29 cellular contexts compared by ENCODE assay signal in the genomic region with DNA sequence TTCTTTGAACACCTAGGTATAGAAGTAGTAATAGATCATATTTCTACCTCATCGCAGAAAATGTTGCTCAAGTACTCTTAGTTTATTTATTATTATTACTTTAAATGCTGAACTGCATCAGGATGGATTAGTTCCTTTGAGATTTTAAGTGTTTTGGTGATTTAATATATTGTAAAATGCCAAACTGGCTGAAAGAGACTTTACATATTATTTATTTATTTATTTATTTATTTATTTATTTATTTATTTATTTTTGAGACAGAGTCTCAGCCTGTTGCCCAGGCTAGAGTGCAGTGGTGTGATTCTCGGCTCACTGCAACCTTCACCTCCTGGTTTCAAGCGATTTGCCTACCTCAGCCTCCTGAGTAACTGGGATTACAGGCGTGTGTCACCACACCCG.
"Had no signal": no experiment of that assay in that cellular context is flagged by ENCODE, and none has a peak within 500 bp of the region (broad histone marks: within the 10 kb centered on the region; RNA-seq: fewer than 3 reads in every experiment).

No MANE protein-coding gene starts in this region.

- H3K4me1 ChIP-seq: colonic mucosa, esophagus muscularis mucosa, esophagus squamous epithelium, foreskin keratinocyte, gastrocnemius medialis, gastroesophageal sphincter had no signal

- H3K27me3 ChIP-seq: colonic mucosa, dorsolateral prefrontal cortex, esophagus muscularis mucosa, esophagus squamous epithelium, foreskin keratinocyte, gastrocnemius medialis, gastroesophageal sphincter, heart left ventricle, heart right ventricle had no signal

- H3K27ac ChIP-seq: colonic mucosa, coronary artery, dorsolateral prefrontal cortex, epithelial cell of prostate, esophagus muscularis mucosa, esophagus squamous epithelium, foreskin keratinocyte, gastrocnemius medialis, gastroesophageal sphincter, heart left ventricle, heart right ventricle had no signal

- DNase-seq: colonic mucosa; cortex of kidney; dermis blood vessel endothelial cell; dorsolateral prefrontal cortex; effector CD4-positive, alpha-beta T cell; effector CD8-positive, alpha-beta T cell; effector memory CD4-positive, alpha-beta T cell; effector memory CD8-positive, alpha-beta T cell; endodermal cell; erythroblast; esophagus squamous epithelium; foreskin fibroblast; foreskin keratinocyte; foreskin melanocyte; gastrocnemius medialis; glutamatergic neuron; head of caudate nucleus; heart left ventricle; heart right ventricle had no signal

- H3K27me3 Mint-ChIP-seq: dendritic cell treated with granulocyte-macrophage colony-stimulating factor and Interleukin-4, amounts not matched to agents 40 ng/mL and 50 ng/mL, for 4 days; effector memory CD8-positive, alpha-beta T cell had no signal

- H3K9me3 Mint-ChIP-seq: dendritic cell treated with granulocyte-macrophage colony-stimulating factor and Interleukin-4, amounts not matched to agents 40 ng/mL and 50 ng/mL, for 4 days; effector memory CD8-positive, alpha-beta T cell; endodermal cell had no signal

- H3K27ac Mint-ChIP-seq: dendritic cell treated with granulocyte-macrophage colony-stimulating factor and Interleukin-4, amounts not matched to agents 40 ng/mL and 50 ng/mL, for 4 days; effector memory CD8-positive, alpha-beta T cell had no signal

- H3K4me3 ChIP-seq: colonic mucosa, coronary artery, dorsolateral prefrontal cortex, esophagus muscularis mucosa, esophagus squamous epithelium, gastrocnemius medialis, gastroesophageal sphincter, heart left ventricle, heart right ventricle had no signal

- H3K4me3 Mint-ChIP-seq: dendritic cell treated with granulocyte-macrophage colony-stimulating factor and Interleukin-4, amounts not matched to agents 40 ng/mL and 50 ng/mL, for 4 days; effector memory CD8-positive, alpha-beta T cell; endodermal cell had no signal

- ATAC-seq: effector memory CD8-positive, alpha-beta T cell; esophagus mucosa; foreskin keratinocyte; gastrocnemius medialis; gastroesophageal sphincter; heart left ventricle; heart right ventricle had no signal

- H3K9me3 ChIP-seq: colonic mucosa, esophagus muscularis mucosa, esophagus squamous epithelium, gastrocnemius medialis, gastroesophageal sphincter, heart left ventricle, heart right ventricle had no signal

- FAIRE-seq: colon, endometrium, endothelial cell of umbilical vein, frontal cortex had no signal

- H3K36me3 ChIP-seq: colonic mucosa, esophagus muscularis mucosa, gastrocnemius medialis had no signal
